In genomic region chr14:68135028-68135427, GRCh38 we compare ENCODE assay signal across 1 cellular context.
TF ChIP-seq lines count a peak whose summit lies in the region.

No MANE protein-coding gene starts in this region.

TF ChIP-seq in GM12878, 131 proteins besides CTCF, POLR2A, EP300 and RAD21 (continues in another document):
- TF ChIP-seq ZBTB40 (IDR thresholded peaks at IDR 0.05; ENCODE audit: borderline replicate concordance): no peak
- no peak for TF ChIP-seq RUNX3 (IDR thresholded peaks at IDR 0.05; ENCODE audit: low read length)
- TF ChIP-seq RELB (IDR thresholded peaks at IDR 0.05; ENCODE audit: low read depth): peak; percentile 62; the same call in 1 of the 2 replicates
- no peak for TF ChIP-seq SREBF2 (IDR thresholded peaks at IDR 0.05; ENCODE audit: low read length)
- no peak for TF ChIP-seq MYB (IDR thresholded peaks at IDR 0.05; ENCODE audit: borderline replicate concordance, low read depth, low read length)
- TF ChIP-seq E2F8 (IDR thresholded peaks at IDR 0.05; ENCODE audit: low read depth, partially characterized antibody): no peak
- TF ChIP-seq IRF4 (IDR thresholded peaks at IDR 0.05; ENCODE audit: low read depth, low read length): no peak
- no peak for TF ChIP-seq SMAD5 (IDR thresholded peaks at IDR 0.05; ENCODE audit: low read depth)
- TF ChIP-seq NBN (IDR thresholded peaks at IDR 0.05): no peak
- TF ChIP-seq HSF1 (IDR thresholded peaks at IDR 0.05; ENCODE audit: low read depth, low read length): no peak
- no peak for TF ChIP-seq CUX1 (IDR thresholded peaks at IDR 0.05; ENCODE audit: insufficient replicate concordance, low read depth, low read length)
- TF ChIP-seq HDGF (IDR thresholded peaks at IDR 0.05): no peak
- TF ChIP-seq BRCA1 (IDR thresholded peaks at IDR 0.05; ENCODE audit: low read depth, low read length): no peak
- no peak for TF ChIP-seq YY1 (IDR thresholded peaks at IDR 0.05; ENCODE audit: low read depth, low read length)
- TF ChIP-seq ZSCAN29 (IDR thresholded peaks at IDR 0.05): no peak
- no peak for TF ChIP-seq KAT2A (conservative IDR thresholded peaks at IDR 0.05; ENCODE audit: control insufficient read depth, low read depth, low read length)
- TF ChIP-seq PRDM15 (CRISPR knock-in tag; IDR thresholded peaks at IDR 0.05): no peak
- TF ChIP-seq ZNF217 (IDR thresholded peaks at IDR 0.05): peak; percentile 72; the same call in 1 of the 2 replicates
- no peak for TF ChIP-seq HDAC6 (IDR thresholded peaks at IDR 0.05; ENCODE audit: unreplicated experiment)
- TF ChIP-seq ELK1 (IDR thresholded peaks at IDR 0.05; ENCODE audit: low read depth, low read length): no peak
- no peak for TF ChIP-seq POLR2AphosphoS5 (IDR thresholded peaks at IDR 0.05; ENCODE audit: low read length)
- TF ChIP-seq MEF2B (IDR thresholded peaks at IDR 0.05; ENCODE audit: partially characterized antibody, poor library complexity, severe bottlenecking): no peak
- no peak for TF ChIP-seq CBX5 (IDR thresholded peaks at IDR 0.05; ENCODE audit: low read depth)
- peak; percentile 52; the same call in 1 of the 2 replicates for TF ChIP-seq DPF2 (IDR thresholded peaks at IDR 0.05)
- TF ChIP-seq USF1 (IDR thresholded peaks at IDR 0.05; ENCODE audit: borderline replicate concordance, extremely low read length, insufficient read depth, low read depth, low read length): no peak
- no peak for TF ChIP-seq NR2C2 (IDR thresholded peaks at IDR 0.05; ENCODE audit: borderline replicate concordance, control insufficient read depth, insufficient read length, low read depth)
- no peak for TF ChIP-seq RELA (IDR thresholded peaks at IDR 0.05; ENCODE audit: borderline replicate concordance, partially characterized antibody)
- no peak for TF ChIP-seq PKNOX1 (IDR thresholded peaks at IDR 0.05)
- TF ChIP-seq PAX5 (IDR thresholded peaks at IDR 0.05; ENCODE audit: borderline replicate concordance, low read depth, low read length): no peak
- TF ChIP-seq RAD51 (IDR thresholded peaks at IDR 0.05): peak; percentile 71
- no peak for TF ChIP-seq ZNF384 (IDR thresholded peaks at IDR 0.05; ENCODE audit: borderline replicate concordance, low read depth, low read length)
- no peak for TF ChIP-seq PBX3 (IDR thresholded peaks at IDR 0.05; ENCODE audit: insufficient replicate concordance, low read depth, low read length)
